1 cellular context compared by ENCODE assay signal in the genomic region with DNA sequence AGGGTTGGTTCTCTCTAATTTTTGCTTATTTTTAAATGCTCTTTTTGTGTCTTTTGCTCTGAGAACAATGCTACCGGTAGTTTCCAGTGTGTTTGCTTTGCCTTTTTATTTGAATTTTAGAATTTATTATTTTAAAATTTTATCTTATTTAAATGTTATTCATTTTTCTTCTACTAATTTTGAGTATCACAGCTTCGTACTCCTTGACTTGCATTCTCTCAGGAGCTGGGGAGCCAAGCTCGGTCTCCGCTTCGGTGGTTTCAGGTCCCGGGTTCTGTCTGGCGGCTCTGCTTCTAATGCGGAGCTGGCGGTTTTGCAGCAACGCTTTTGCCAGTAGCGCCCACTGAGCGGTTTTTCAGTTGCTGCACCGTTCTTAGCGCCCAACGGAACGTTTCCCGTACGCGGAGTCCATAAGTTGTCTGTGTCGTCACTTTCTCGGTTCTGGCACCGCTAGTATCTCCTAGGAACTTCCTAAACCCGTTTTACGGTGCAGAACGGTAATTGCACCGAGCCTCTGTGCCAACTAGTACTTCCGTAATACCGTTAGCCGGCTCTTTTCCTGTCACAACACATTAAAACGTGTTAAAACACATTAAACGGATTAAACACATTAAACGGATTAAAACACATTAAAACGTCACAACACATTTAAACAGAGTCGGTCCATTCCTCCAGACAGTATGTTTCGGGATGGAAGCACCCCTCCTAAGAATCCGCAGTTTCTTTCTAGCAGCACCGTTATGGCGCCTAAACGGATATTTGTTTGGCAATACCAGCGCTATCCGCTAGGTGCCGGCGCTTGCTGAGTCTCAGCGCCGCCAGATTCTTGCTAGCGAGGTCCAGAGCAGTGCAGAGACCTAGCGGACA.
TF ChIP-seq lines count a peak whose summit lies in the region.

No MANE protein-coding gene starts in this region.

TF ChIP-seq in HepG2, 621 proteins besides CTCF, POLR2A, EP300 and RAD21 (continued from another document and continues in another):
- TF ChIP-seq, protein P1, sequence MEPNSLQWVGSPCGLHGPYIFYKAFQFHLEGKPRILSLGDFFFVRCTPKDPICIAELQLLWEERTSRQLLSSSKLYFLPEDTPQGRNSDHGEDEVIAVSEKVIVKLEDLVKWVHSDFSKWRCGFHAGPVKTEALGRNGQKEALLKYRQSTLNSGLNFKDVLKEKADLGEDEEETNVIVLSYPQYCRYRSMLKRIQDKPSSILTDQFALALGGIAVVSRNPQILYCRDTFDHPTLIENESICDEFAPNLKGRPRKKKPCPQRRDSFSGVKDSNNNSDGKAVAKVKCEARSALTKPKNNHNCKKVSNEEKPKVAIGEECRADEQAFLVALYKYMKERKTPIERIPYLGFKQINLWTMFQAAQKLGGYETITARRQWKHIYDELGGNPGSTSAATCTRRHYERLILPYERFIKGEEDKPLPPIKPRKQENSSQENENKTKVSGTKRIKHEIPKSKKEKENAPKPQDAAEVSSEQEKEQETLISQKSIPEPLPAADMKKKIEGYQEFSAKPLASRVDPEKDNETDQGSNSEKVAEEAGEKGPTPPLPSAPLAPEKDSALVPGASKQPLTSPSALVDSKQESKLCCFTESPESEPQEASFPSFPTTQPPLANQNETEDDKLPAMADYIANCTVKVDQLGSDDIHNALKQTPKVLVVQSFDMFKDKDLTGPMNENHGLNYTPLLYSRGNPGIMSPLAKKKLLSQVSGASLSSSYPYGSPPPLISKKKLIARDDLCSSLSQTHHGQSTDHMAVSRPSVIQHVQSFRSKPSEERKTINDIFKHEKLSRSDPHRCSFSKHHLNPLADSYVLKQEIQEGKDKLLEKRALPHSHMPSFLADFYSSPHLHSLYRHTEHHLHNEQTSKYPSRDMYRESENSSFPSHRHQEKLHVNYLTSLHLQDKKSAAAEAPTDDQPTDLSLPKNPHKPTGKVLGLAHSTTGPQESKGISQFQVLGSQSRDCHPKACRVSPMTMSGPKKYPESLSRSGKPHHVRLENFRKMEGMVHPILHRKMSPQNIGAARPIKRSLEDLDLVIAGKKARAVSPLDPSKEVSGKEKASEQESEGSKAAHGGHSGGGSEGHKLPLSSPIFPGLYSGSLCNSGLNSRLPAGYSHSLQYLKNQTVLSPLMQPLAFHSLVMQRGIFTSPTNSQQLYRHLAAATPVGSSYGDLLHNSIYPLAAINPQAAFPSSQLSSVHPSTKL (CRISPR knock-in tag; IDR thresholded peaks at IDR 0.05) = peak; percentile 56; the same call in 1 of the 2 replicates
- TF ChIP-seq ZNF136 (CRISPR knock-in tag; IDR thresholded peaks at IDR 0.05; ENCODE audit: low read depth) (no peak), YEATS2 (CRISPR knock-in tag; IDR thresholded peaks at IDR 0.05; ENCODE audit: borderline replicate concordance) (no peak), ZMYM4 (CRISPR knock-in tag; IDR thresholded peaks at IDR 0.05) (peak; percentile 71), ZSCAN20 (CRISPR knock-in tag; IDR thresholded peaks at IDR 0.05; ENCODE audit: borderline replicate concordance) (0 out of 2 replicates have a peak, but pooled peaks have one; percentile 25), PHF8 (CRISPR knock-in tag; IDR thresholded peaks at IDR 0.05) (peak; percentile 61), NFYB (CRISPR knock-in tag; IDR thresholded peaks at IDR 0.05) (0 out of 2 replicates have a peak, but pooled peaks have one; percentile 15), MIER3 (CRISPR knock-in tag; IDR thresholded peaks at IDR 0.05; ENCODE audit: borderline replicate concordance) (peak; percentile 32; the same call in 1 of the 2 replicates), ZNF430 (CRISPR knock-in tag; IDR thresholded peaks at IDR 0.05) (0 out of 2 replicates have a peak, but pooled peaks have one; percentile 62), PCBP1 (IDR thresholded peaks at IDR 0.05; ENCODE audit: borderline replicate concordance, low read depth, low read length) (no peak), ZNF556 (CRISPR knock-in tag; IDR thresholded peaks at IDR 0.05; ENCODE audit: borderline replicate concordance) (peak; percentile 80; the same call in 1 of the 2 replicates), HOXA3 (CRISPR knock-in tag; IDR thresholded peaks at IDR 0.05) (peak; percentile 36; the same call in 1 of the 2 replicates), PPARG (CRISPR knock-in tag; conservative IDR thresholded peaks at IDR 0.05) (no peak), ZNF761 (CRISPR knock-in tag; conservative IDR thresholded peaks at IDR 0.05) (0 out of 2 replicates have a peak, but pooled peaks have one; percentile 74), SOX6 (IDR thresholded peaks at IDR 0.05) (no peak), SOX6 (CRISPR knock-in tag; IDR thresholded peaks at IDR 0.05) (peak; percentile 68), KDM3A (CRISPR knock-in tag; IDR thresholded peaks at IDR 0.05; ENCODE audit: low read depth) (0 out of 2 replicates have a peak, but pooled peaks have one; percentile 27), NCOA5 (CRISPR knock-in tag; IDR thresholded peaks at IDR 0.05) (no peak), CENPX (CRISPR knock-in tag; IDR thresholded peaks at IDR 0.05) (no peak), POLR2AphosphoS5 (IDR thresholded peaks at IDR 0.05; ENCODE audit: low read depth, low read length) (peak; percentile 42), HNRNPLL (IDR thresholded peaks at IDR 0.05; ENCODE audit: low read depth, low read length, poor library complexity, severe bottlenecking) (peak; percentile 88), ZMYM2 (CRISPR knock-in tag; IDR thresholded peaks at IDR 0.05) (peak; percentile 75), ZNF720 (CRISPR knock-in tag; IDR thresholded peaks at IDR 0.05) (no peak), JARID2 (CRISPR knock-in tag; IDR thresholded peaks at IDR 0.05; ENCODE audit: insufficient replicate concordance) (no peak), ZNF292 (CRISPR knock-in tag; IDR thresholded peaks at IDR 0.05; ENCODE audit: borderline replicate concordance, low read depth) (peak; percentile 55; the same call in 1 of the 2 replicates), GPN1 (CRISPR knock-in tag; IDR thresholded peaks at IDR 0.05; ENCODE audit: borderline replicate concordance) (no peak), ZNF510 (CRISPR knock-in tag; IDR thresholded peaks at IDR 0.05; ENCODE audit: low read depth) (no peak), ZC3H13 (CRISPR knock-in tag; IDR thresholded peaks at IDR 0.05) (no peak), HDAC1 (CRISPR knock-in tag; IDR thresholded peaks at IDR 0.05) (peak; percentile 66), TAF1 (CRISPR knock-in tag; IDR thresholded peaks at IDR 0.05) (peak; percentile 55; the same call in 1 of the 2 replicates), GATAD2A (CRISPR knock-in tag; IDR thresholded peaks at IDR 0.05) (peak; percentile 48)
- TF ChIP-seq, protein P2, sequence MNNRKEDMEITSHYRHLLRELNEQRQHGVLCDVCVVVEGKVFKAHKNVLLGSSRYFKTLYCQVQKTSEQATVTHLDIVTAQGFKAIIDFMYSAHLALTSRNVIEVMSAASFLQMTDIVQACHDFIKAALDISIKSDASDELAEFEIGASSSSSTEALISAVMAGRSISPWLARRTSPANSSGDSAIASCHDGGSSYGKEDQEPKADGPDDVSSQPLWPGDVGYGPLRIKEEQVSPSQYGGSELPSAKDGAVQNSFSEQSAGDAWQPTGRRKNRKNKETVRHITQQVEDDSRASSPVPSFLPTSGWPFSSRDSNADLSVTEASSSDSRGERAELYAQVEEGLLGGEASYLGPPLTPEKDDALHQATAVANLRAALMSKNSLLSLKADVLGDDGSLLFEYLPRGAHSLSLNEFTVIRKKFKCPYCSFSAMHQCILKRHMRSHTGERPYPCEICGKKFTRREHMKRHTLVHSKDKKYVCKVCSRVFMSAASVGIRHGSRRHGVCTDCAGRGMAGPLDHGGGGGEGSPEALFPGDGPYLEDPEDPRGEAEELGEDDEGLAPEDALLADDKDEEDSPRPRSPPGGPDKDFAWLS (CRISPR knock-in tag; IDR thresholded peaks at IDR 0.05; ENCODE audit: borderline replicate concordance) = no peak
- TF ChIP-seq, protein P3, sequence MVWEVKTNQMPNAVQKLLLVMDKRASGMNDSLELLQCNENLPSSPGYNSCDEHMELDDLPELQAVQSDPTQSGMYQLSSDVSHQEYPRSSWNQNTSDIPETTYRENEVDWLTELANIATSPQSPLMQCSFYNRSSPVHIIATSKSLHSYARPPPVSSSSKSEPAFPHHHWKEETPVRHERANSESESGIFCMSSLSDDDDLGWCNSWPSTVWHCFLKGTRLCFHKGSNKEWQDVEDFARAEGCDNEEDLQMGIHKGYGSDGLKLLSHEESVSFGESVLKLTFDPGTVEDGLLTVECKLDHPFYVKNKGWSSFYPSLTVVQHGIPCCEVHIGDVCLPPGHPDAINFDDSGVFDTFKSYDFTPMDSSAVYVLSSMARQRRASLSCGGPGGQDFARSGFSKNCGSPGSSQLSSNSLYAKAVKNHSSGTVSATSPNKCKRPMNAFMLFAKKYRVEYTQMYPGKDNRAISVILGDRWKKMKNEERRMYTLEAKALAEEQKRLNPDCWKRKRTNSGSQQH (CRISPR knock-in tag; IDR thresholded peaks at IDR 0.05; ENCODE audit: low read depth) = no peak
- TF ChIP-seq, protein P4, sequence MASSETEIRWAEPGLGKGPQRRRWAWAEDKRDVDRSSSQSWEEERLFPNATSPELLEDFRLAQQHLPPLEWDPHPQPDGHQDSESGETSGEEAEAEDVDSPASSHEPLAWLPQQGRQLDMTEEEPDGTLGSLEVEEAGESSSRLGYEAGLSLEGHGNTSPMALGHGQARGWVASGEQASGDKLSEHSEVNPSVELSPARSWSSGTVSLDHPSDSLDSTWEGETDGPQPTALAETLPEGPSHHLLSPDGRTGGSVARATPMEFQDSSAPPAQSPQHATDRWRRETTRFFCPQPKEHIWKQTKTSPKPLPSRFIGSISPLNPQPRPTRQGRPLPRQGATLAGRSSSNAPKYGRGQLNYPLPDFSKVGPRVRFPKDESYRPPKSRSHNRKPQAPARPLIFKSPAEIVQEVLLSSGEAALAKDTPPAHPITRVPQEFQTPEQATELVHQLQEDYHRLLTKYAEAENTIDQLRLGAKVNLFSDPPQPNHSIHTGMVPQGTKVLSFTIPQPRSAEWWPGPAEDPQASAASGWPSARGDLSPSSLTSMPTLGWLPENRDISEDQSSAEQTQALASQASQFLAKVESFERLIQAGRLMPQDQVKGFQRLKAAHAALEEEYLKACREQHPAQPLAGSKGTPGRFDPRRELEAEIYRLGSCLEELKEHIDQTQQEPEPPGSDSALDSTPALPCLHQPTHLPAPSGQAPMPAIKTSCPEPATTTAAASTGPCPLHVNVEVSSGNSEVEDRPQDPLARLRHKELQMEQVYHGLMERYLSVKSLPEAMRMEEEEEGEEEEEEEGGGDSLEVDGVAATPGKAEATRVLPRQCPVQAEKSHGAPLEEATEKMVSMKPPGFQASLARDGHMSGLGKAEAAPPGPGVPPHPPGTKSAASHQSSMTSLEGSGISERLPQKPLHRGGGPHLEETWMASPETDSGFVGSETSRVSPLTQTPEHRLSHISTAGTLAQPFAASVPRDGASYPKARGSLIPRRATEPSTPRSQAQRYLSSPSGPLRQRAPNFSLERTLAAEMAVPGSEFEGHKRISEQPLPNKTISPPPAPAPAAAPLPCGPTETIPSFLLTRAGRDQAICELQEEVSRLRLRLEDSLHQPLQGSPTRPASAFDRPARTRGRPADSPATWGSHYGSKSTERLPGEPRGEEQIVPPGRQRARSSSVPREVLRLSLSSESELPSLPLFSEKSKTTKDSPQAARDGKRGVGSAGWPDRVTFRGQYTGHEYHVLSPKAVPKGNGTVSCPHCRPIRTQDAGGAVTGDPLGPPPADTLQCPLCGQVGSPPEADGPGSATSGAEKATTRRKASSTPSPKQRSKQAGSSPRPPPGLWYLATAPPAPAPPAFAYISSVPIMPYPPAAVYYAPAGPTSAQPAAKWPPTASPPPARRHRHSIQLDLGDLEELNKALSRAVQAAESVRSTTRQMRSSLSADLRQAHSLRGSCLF (CRISPR knock-in tag; IDR thresholded peaks at IDR 0.05; ENCODE audit: borderline replicate concordance) = 0 out of 2 replicates have a peak, but pooled peaks have one; percentile 19
- TF ChIP-seq, protein P5, sequence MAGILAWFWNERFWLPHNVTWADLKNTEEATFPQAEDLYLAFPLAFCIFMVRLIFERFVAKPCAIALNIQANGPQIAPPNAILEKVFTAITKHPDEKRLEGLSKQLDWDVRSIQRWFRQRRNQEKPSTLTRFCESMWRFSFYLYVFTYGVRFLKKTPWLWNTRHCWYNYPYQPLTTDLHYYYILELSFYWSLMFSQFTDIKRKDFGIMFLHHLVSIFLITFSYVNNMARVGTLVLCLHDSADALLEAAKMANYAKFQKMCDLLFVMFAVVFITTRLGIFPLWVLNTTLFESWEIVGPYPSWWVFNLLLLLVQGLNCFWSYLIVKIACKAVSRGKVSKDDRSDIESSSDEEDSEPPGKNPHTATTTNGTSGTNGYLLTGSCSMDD (CRISPR knock-in tag; IDR thresholded peaks at IDR 0.05) = no peak
- TF ChIP-seq, protein P6, sequence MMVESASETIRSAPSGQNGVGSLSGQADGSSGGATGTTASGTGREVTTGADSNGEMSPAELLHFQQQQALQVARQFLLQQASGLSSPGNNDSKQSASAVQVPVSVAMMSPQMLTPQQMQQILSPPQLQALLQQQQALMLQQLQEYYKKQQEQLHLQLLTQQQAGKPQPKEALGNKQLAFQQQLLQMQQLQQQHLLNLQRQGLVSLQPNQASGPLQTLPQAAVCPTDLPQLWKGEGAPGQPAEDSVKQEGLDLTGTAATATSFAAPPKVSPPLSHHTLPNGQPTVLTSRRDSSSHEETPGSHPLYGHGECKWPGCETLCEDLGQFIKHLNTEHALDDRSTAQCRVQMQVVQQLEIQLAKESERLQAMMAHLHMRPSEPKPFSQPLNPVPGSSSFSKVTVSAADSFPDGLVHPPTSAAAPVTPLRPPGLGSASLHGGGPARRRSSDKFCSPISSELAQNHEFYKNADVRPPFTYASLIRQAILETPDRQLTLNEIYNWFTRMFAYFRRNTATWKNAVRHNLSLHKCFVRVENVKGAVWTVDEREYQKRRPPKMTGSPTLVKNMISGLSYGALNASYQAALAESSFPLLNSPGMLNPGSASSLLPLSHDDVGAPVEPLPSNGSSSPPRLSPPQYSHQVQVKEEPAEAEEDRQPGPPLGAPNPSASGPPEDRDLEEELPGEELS (CRISPR knock-in tag; IDR thresholded peaks at IDR 0.05) = peak; percentile 49; the same call in 1 of the 2 replicates
- TF ChIP-seq, protein P7, sequence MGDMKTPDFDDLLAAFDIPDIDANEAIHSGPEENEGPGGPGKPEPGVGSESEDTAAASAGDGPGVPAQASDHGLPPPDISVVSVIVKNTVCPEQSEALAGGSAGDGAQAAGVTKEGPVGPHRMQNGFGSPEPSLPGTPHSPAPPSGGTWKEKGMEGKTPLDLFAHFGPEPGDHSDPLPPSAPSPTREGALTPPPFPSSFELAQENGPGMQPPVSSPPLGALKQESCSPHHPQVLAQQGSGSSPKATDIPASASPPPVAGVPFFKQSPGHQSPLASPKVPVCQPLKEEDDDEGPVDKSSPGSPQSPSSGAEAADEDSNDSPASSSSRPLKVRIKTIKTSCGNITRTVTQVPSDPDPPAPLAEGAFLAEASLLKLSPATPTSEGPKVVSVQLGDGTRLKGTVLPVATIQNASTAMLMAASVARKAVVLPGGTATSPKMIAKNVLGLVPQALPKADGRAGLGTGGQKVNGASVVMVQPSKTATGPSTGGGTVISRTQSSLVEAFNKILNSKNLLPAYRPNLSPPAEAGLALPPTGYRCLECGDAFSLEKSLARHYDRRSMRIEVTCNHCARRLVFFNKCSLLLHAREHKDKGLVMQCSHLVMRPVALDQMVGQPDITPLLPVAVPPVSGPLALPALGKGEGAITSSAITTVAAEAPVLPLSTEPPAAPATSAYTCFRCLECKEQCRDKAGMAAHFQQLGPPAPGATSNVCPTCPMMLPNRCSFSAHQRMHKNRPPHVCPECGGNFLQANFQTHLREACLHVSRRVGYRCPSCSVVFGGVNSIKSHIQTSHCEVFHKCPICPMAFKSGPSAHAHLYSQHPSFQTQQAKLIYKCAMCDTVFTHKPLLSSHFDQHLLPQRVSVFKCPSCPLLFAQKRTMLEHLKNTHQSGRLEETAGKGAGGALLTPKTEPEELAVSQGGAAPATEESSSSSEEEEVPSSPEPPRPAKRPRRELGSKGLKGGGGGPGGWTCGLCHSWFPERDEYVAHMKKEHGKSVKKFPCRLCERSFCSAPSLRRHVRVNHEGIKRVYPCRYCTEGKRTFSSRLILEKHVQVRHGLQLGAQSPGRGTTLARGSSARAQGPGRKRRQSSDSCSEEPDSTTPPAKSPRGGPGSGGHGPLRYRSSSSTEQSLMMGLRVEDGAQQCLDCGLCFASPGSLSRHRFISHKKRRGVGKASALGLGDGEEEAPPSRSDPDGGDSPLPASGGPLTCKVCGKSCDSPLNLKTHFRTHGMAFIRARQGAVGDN (CRISPR knock-in tag; IDR thresholded peaks at IDR 0.05) = peak; percentile 68
